Comparison of ENCODE assay signal across 16 cellular contexts in genomic region chr11:114259551-114259983, GRCh38. TPM values are rescaled to one million over a fixed set of nuclear protein-coding genes. Genes with fewer than 3 reads are reported as not detected.
DNase-seq lines count a peak whose midpoint lies in the region; ATAC-seq, FAIRE-seq and TF ChIP-seq lines count a peak whose summit lies in the region.
"Had no signal": no experiment of that assay in that cellular context is flagged by ENCODE, and none has a peak within 500 bp of the region (broad histone marks: within the 10 kb centered on the region; RNA-seq: fewer than 3 reads in every experiment).

No MANE protein-coding gene starts in this region.

- intact Hi-C loops in right lobe of liver (cut with DNase I): no loop called here
- intact Hi-C loops in HepG2 (cut with micrococcal nuclease; ENCODE audit: unreplicated experiment): no loop called here
- intact Hi-C loops in aorta (cut with DNase I): loop anchor here (5.0 kb wide), 2 partner anchors 62 to 197 kb away; no protein-coding TSS in a partner anchor
- intact Hi-C loops in PC-9 (cut with micrococcal nuclease; ENCODE audit: unreplicated experiment): no loop called here

- H3K9ac ChIP-seq in HepG2 (ENCODE audit: insufficient read depth, low read depth, low read length): no peak overlapping the region
- no peak overlapping the region for H3K9ac ChIP-seq in neural progenitor cell

- POLR2A ChIA-PET in HepG2 (lab: Yijun Ruan, JAX) (no interaction called here), PC-9 (lab: Charles Lee; ENCODE audit: unreplicated experiment) (no interaction called here)

- no peaks in the 10 kb centered on the region for H3K36me3 ChIP-seq in right lobe of liver
- no peaks in the 10 kb centered on the region for H3K36me3 ChIP-seq in HepG2 (replicated peaks in 1 of 2; ENCODE audit: control insufficient read depth in 1 of 2, insufficient read depth in 2 of 2, low read length in 2 of 2)
- H3K36me3 ChIP-seq in neural progenitor cell: no peaks in the 10 kb centered on the region
- no peaks in the 10 kb centered on the region for H3K36me3 ChIP-seq in aorta (ENCODE audit: control insufficient read depth in 1 of 2, insufficient read depth in 2 of 2, low read length in 1 of 2)
- no peaks in the 10 kb centered on the region for H3K36me3 ChIP-seq in PC-9 (ENCODE audit: low read depth)
- H3K36me3 ChIP-seq: cardiac muscle cell had no signal

- H3K27me3 ChIP-seq in right lobe of liver: no peaks in the 10 kb centered on the region
- H3K27me3 ChIP-seq in HepG2 (ENCODE audit: control insufficient read depth in 1 of 2, insufficient read depth in 2 of 2, low read length in 2 of 2): peaks cover 4 to 27% of the 10 kb centered on the region in 2 experiments; a peak in 3 of 5 replicates
- no peaks in the 10 kb centered on the region for H3K27me3 ChIP-seq in neural progenitor cell
- H3K27me3 ChIP-seq in aorta (ENCODE audit: control insufficient read depth in 1 of 2, insufficient read depth in 2 of 2, low read length in 1 of 2): no peaks in the 10 kb centered on the region
- H3K27me3 ChIP-seq in PC-9 (ENCODE audit: insufficient read depth, low read depth): peaks cover 95% of the 10 kb centered on the region
- H3K27me3 ChIP-seq: cardiac muscle cell had no signal

- H3K36me3 Mint-ChIP-seq in neural progenitor cell: no peaks in the 10 kb centered on the region
- H3K36me3 Mint-ChIP-seq: type B pancreatic cell had no signal

- BruUV-seq in HepG2 (replicated peaks; lab: Mats Ljungman, UMichigan) (no TSS peak), PC-9 (replicated peaks; lab: Mats Ljungman, UMichigan) (no TSS peak)

- TF ChIP-seq RAD21 in HepG2 (CRISPR knock-in tag; IDR thresholded peaks at IDR 0.05): no peak

- H4K20me1 ChIP-seq in HepG2 (ENCODE audit: insufficient read depth, low read length) (no peaks in the 10 kb centered on the region), neural progenitor cell (ENCODE audit: low read depth) (peaks cover 9% of the 10 kb centered on the region), PC-9 (ENCODE audit: insufficient read depth) (peaks cover 5% of the 10 kb centered on the region; the same call in 1 of the 2 replicates)

- ATAC-seq in right lobe of liver: no peak
- ATAC-seq in HepG2: no peak
- peak; percentile 0 for ATAC-seq in aorta (ENCODE audit: low FRiP score)

- H3K27me3 Mint-ChIP-seq in neural progenitor cell (ENCODE audit: insufficient read depth, low read depth): peaks cover 17% of the 10 kb centered on the region

- WGBS in right lobe of liver (ENCODE audit: insufficient coverage, low coverage, low lambda C conversion rate, missing lambda C conversion rate): 74% methylated on average over 5 of the region's 12 CpGs
- 55% methylated on average over 9 of the region's 12 CpGs for WGBS in HepG2 (ENCODE audit: low lambda C conversion rate)
- WGBS in aorta, 2 donors: 66 to 75% methylated on average over 12 of the region's 12 CpGs

- CTCF ChIA-PET in HepG2 (lab: Yijun Ruan, JAX; ENCODE audit: low intra/inter-chr PET ratio, low total read pairs) (interaction anchor here (1.9 to 4.1 kb wide), 2 partner anchors 223 to 363 kb away, joined by 9 to 46 read pairs; no protein-coding TSS in a partner anchor), PC-9 (lab: Charles Lee) (no interaction called here)

- peaks cover 57% of the 10 kb centered on the region for H3K4me1 Mint-ChIP-seq in neural progenitor cell

- no peak for TF ChIP-seq POLR2A in right lobe of liver (IDR thresholded peaks at IDR 0.05)
- TF ChIP-seq POLR2A in HepG2 (IDR thresholded peaks at IDR 0.05; ENCODE audit: insufficient read depth in 1 of 2, low read depth in 2 of 2, low read length in 2 of 2): no peak

- no peak for TF ChIP-seq CTCF in right lobe of liver (IDR thresholded peaks at IDR 0.05)
- TF ChIP-seq CTCF in HepG2 (CRISPR knock-in tag; IDR thresholded peaks at IDR 0.05): no peak
- TF ChIP-seq CTCF in VCaP (conservative IDR thresholded peaks at IDR 0.05): no peak
- TF ChIP-seq CTCF in neural progenitor cell (IDR thresholded peaks at IDR 0.05): no peak
- no peak for TF ChIP-seq CTCF in PC-9 (conservative IDR thresholded peaks at IDR 0.05)

- peak overlapping the region; percentile 73 for H3K4me3 Mint-ChIP-seq in neural progenitor cell

- no peaks in the 10 kb centered on the region for H3K79me2 ChIP-seq in HepG2 (ENCODE audit: insufficient read depth, low read length)
- H3K79me2 ChIP-seq in neural progenitor cell (ENCODE audit: low read depth): no peaks in the 10 kb centered on the region
- no peaks in the 10 kb centered on the region for H3K79me2 ChIP-seq in PC-9 (ENCODE audit: low read depth)

- H3K4me2 ChIP-seq in HepG2 (ENCODE audit: low read depth, low read length) (no peak overlapping the region), neural progenitor cell (peak overlapping the region; percentile 70), PC-9 (no peak overlapping the region)

- in situ Hi-C loops in HepG2 (cut with HindIII; ENCODE audit: extremely low pct_ligation_motif_present, low pct_unique_long_range_greater_than_20kb): loop anchor here (25.0 kb wide), 1 partner anchor 447 kb away; no protein-coding TSS in a partner anchor

- H3K4me3 ChIP-seq in right lobe of liver (no peak overlapping the region), HepG2 (replicated peaks in 1 of 3; ENCODE audit: insufficient read depth in 1 of 3, low read depth in 2 of 3, low read length in 3 of 3) (no peak overlapping the region), neural progenitor cell (no peak overlapping the region), aorta (ENCODE audit: low read length in 2 of 2) (no peak overlapping the region), PC-9 (no peak overlapping the region)
- H3K4me3 ChIP-seq: cardiac muscle cell had no signal

- DNase-seq in right lobe of liver: no peak
- no peak for DNase-seq in HepG2 (ENCODE audit: low spot score)
- DNase-seq in neural progenitor cell (ENCODE audit: low spot score): no peak
- DNase-seq in aorta: no peak
- DNase-seq in NCI-H446 treated with DMSO at 0.1 percent for 48 hours (lab: John Stamatoyannopoulos, UW): no peak
- DNase-seq in OCI-M2 (lab: John Stamatoyannopoulos, UW; ENCODE audit: unreplicated experiment): no peak
- no peak for DNase-seq in PC-9
- DNase-seq: activated naive CD4-positive, alpha-beta T cell treated with Interleukin-2 at 50 U/mL for 16 hours; DMS 273 treated with DMSO at 0.1 percent for 48 hours; kidney; SHP77; small intestine had no signal

- H3K9me3 ChIP-seq in right lobe of liver (no peaks in the 10 kb centered on the region), HepG2 (ENCODE audit: low read length) (no peaks in the 10 kb centered on the region), neural progenitor cell (ENCODE audit: low read depth) (no peaks in the 10 kb centered on the region), aorta (ENCODE audit: control insufficient read depth, low read length) (no peaks in the 10 kb centered on the region), PC-9 (ENCODE audit: insufficient read depth, low read depth) (no peaks in the 10 kb centered on the region)

- peaks cover 37% of the 10 kb centered on the region for H3F3A ChIP-seq in neural progenitor cell (ENCODE audit: low read depth)
- no peaks in the 10 kb centered on the region for H3F3A ChIP-seq in PC-9 (ENCODE audit: insufficient read depth, low read depth)

- peak overlapping the region; percentile 93 for H3K27ac Mint-ChIP-seq in neural progenitor cell
- H3K27ac Mint-ChIP-seq: type B pancreatic cell had no signal

- no peak for FAIRE-seq in HepG2 (lab: Jason Lieb, UNC)
- FAIRE-seq: endometrium, kidney, small intestine had no signal

- H3K4me1 ChIP-seq in right lobe of liver (peaks cover 0 to 72% (median 36%) of the 10 kb centered on the region in 4 donors), HepG2 (ENCODE audit: insufficient read depth, low read length) (peaks cover 16% of the 10 kb centered on the region), neural progenitor cell (peaks cover 61% of the 10 kb centered on the region), aorta (ENCODE audit: control insufficient read depth in 1 of 2, insufficient read depth in 2 of 2, low read length in 2 of 2) (peaks cover 0 to 8% of the 10 kb centered on the region in 2 donors), PC-9 (replicated peaks; ENCODE audit: insufficient read depth) (no peaks in the 10 kb centered on the region)

- TF ChIP-seq EP300 in HepG2 (IDR thresholded peaks at IDR 0.05; ENCODE audit: low read depth in 2 of 2, low read length in 2 of 2) (no peak), HepG2 (CRISPR knock-in tag; IDR thresholded peaks at IDR 0.05; ENCODE audit: borderline replicate concordance) (no peak)

- no peaks in the 10 kb centered on the region for H3K9me3 Mint-ChIP-seq in neural progenitor cell
- H3K9me3 Mint-ChIP-seq: type B pancreatic cell had no signal

- no peaks in the 10 kb centered on the region for H3K9me2 ChIP-seq in PC-9 (ENCODE audit: insufficient read depth)

- H2AFZ ChIP-seq in HepG2 (ENCODE audit: low read length): no peak overlapping the region
- no peak overlapping the region for H2AFZ ChIP-seq in neural progenitor cell (replicated peaks)
- no peak overlapping the region for H2AFZ ChIP-seq in PC-9

- peak overlapping the region in 2 of 3 donors; percentile 75 to 77 for H3K27ac ChIP-seq in right lobe of liver
- H3K27ac ChIP-seq in HepG2 (ENCODE audit: extremely low read length, insufficient read depth, low read length): no peak overlapping the region
- peak overlapping the region; percentile 45 for H3K27ac ChIP-seq in VCaP
- H3K27ac ChIP-seq in neural progenitor cell: no peak overlapping the region
- peak overlapping the region in 1 of 2 donors; percentile 3 for H3K27ac ChIP-seq in aorta (ENCODE audit: low read depth in 1 of 2, low read length in 2 of 2)
- H3K27ac ChIP-seq in PC-9: no peak overlapping the region
- H3K27ac ChIP-seq: cardiac muscle cell had no signal

RNA-seq across cellular contexts. Expression of gene NNMT, which starts 36.6 kb away (rescaled TPM):
- total RNA-seq in right lobe of liver (1,000 to 10,000 TPM in 4 of 6 experiments, 100 to 1,000 TPM in 2; 634 to 3,368 (median 2,270) TPM), HepG2 (2016; rRNA removed; fragmentation: Illumina TruSeq; extraction: Trizol) (not detected in 2 replicates), neural progenitor cell (ENCODE audit: low replicate concordance) (1.7 TPM in 1 of 2 replicates, not detected in the other), aorta (100 to 1,000 TPM; 597 to 862 TPM), PC-9 (2021) (not detected in 2 replicates)
- total RNA-seq in HepG2 (2016; cell fraction: cytosol; rRNA removed; fragmentation: Illumina TruSeq; extraction: Trizol; ENCODE audit: low read depth): not detected in 2 replicates
- not detected in 2 replicates for total RNA-seq in HepG2 (2016; cell fraction: insoluble cytoplasmic fraction; rRNA removed; fragmentation: Illumina TruSeq; extraction: Trizol)
- not detected in 2 replicates for total RNA-seq in HepG2 (2016; cell fraction: membrane; rRNA removed; fragmentation: Illumina TruSeq; extraction: Trizol)
- total RNA-seq in HepG2 (2016; cell fraction: nucleus; rRNA removed; fragmentation: Illumina TruSeq; extraction: Trizol): not detected in 2 replicates
- polyA plus RNA-seq in HepG2 (2011; rRNA removed) (0.13 TPM in 1 of 2 replicates, not detected in the other), aorta (1,000 to 10,000 TPM in 1 of 2 donors, 100 to 1,000 TPM in 1; 405 to 1,814 TPM)
- 0.21 TPM in 1 of 2 replicates, not detected in the other for polyA plus RNA-seq in HepG2 (2011; cell fraction: cytosol; rRNA removed)
- polyA plus RNA-seq in HepG2 (2011; cell fraction: nucleus; rRNA removed): not detected in 2 replicates
- polyA plus RNA-seq in HepG2 (2012): not detected in 2 replicates
- not detected in 2 replicates for polyA plus RNA-seq in HepG2 (2016; cell fraction: cytosol; fragmentation: Illumina TruSeq; extraction: Trizol; ENCODE audit: low read depth)
- polyA plus RNA-seq in HepG2 (2016; cell fraction: insoluble cytoplasmic fraction; fragmentation: Illumina TruSeq; extraction: Trizol; ENCODE audit: low read depth): not detected in 2 replicates
- not detected in 2 replicates for polyA plus RNA-seq in HepG2 (2016; cell fraction: membrane; fragmentation: Illumina TruSeq; extraction: Trizol; ENCODE audit: low read depth)
- polyA plus RNA-seq in HepG2 (2016; cell fraction: nucleus; fragmentation: Illumina TruSeq; extraction: Trizol; ENCODE audit: insufficient read depth, low read depth): not detected in 2 replicates
- 129 TPM in 1 of 2 replicates, not detected in the other for polyA minus RNA-seq in HepG2 (2011; rRNA and poly(A)+ RNA removed; ENCODE audit: low replicate concordance)
- 1.6 and 1.8 TPM in 2 replicates for polyA minus RNA-seq in HepG2 (2011; cell fraction: cytosol; rRNA and poly(A)+ RNA removed)
- polyA minus RNA-seq in HepG2 (2011; cell fraction: nucleus; rRNA and poly(A)+ RNA removed): 1.4 and 1.5 TPM in 2 replicates
- total RNA-seq: cardiac muscle cell had no signal

Comparison
In these comparisons a context has a peak if more than half of its experiments do, and no peak if none do; other contexts are left out.
1. H3K27ac ChIP-seq: peak in right lobe of liver (2 of 3) and VCaP (single experiment); none in HepG2 (single experiment), neural progenitor cell (single experiment) and PC-9 (single experiment).
2. RNA of gene NNMT, which starts 36.6 kb away (total RNA-seq): 634 to 3,368 TPM in right lobe of liver and 597 to 862 TPM in aorta; not detected in PC-9, not detected in HepG2 and 1.7 TPM in neural progenitor cell; every median in the first group is over 100 times any median in the second.
3. intact Hi-C loops: an anchor here in aorta (5.0 kb wide); none called in right lobe of liver, HepG2 and PC-9.